In the genomic region with DNA sequence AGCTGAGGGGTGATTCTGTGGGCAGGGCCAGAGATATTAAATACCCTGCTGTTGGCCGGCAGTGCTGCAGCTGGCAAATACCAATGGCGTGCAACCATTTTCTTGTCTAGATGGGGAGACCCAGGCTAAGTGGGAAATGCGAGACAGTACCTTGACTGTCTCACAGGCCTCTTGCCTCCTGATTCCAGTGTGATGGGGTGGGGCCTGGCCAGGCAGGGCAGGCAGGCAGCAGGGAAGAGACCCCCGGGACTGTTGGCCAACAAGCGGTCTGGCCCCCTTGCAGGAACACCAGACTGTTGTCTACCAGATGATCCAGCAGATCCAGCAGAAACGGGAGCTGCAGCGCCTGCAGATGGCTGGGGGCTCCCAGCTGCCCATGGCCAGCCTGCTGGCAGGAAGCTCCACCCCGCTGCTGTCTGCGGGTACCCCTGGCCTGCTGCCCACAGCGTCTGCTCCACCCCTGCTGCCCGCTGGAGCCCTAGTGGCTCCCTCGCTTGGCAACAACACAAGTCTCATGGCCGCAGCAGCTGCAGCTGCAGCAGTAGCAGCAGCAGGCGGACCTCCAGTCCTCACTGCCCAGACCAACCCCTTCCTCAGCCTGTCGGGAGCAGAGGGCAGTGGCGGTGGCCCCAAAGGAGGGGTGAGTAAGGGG, we compare ENCODE assay signal across 1 cellular context.
TF ChIP-seq lines count a peak whose summit lies in the region.

No MANE protein-coding gene starts in this region.

TF ChIP-seq in HepG2, 621 proteins besides CTCF, POLR2A, EP300 and RAD21:
- no peak for TF ChIP-seq ZBTB39 (CRISPR knock-in tag; IDR thresholded peaks at IDR 0.05)
- TF ChIP-seq CBFB (CRISPR knock-in tag; IDR thresholded peaks at IDR 0.05), result no peak
- TF ChIP-seq, protein P1, sequence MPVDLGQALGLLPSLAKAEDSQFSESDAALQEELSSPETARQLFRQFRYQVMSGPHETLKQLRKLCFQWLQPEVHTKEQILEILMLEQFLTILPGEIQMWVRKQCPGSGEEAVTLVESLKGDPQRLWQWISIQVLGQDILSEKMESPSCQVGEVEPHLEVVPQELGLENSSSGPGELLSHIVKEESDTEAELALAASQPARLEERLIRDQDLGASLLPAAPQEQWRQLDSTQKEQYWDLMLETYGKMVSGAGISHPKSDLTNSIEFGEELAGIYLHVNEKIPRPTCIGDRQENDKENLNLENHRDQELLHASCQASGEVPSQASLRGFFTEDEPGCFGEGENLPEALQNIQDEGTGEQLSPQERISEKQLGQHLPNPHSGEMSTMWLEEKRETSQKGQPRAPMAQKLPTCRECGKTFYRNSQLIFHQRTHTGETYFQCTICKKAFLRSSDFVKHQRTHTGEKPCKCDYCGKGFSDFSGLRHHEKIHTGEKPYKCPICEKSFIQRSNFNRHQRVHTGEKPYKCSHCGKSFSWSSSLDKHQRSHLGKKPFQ (CRISPR knock-in tag; IDR thresholded peaks at IDR 0.05; ENCODE audit: insufficient replicate concordance), result no peak
- TF ChIP-seq KMT2A (CRISPR knock-in tag; IDR thresholded peaks at IDR 0.05), result no peak
- TF ChIP-seq, protein P2, sequence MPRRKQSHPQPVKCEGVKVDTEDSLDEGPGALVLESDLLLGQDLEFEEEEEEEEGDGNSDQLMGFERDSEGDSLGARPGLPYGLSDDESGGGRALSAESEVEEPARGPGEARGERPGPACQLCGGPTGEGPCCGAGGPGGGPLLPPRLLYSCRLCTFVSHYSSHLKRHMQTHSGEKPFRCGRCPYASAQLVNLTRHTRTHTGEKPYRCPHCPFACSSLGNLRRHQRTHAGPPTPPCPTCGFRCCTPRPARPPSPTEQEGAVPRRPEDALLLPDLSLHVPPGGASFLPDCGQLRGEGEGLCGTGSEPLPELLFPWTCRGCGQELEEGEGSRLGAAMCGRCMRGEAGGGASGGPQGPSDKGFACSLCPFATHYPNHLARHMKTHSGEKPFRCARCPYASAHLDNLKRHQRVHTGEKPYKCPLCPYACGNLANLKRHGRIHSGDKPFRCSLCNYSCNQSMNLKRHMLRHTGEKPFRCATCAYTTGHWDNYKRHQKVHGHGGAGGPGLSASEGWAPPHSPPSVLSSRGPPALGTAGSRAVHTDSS (CRISPR knock-in tag; conservative IDR thresholded peaks at IDR 0.05), result no peak
- peak; percentile 66 for TF ChIP-seq RBM22 (optimal IDR thresholded peaks at IDR 0.05; ENCODE audit: low read length)
- no peak for TF ChIP-seq ELK4 (CRISPR knock-in tag; IDR thresholded peaks at IDR 0.05; ENCODE audit: borderline replicate concordance)
- TF ChIP-seq RBFOX2 (IDR thresholded peaks at IDR 0.05; ENCODE audit: low read depth, low read length), result peak; percentile 61
- TF ChIP-seq AGO2 (optimal IDR thresholded peaks at IDR 0.05; ENCODE audit: low read depth, low read length), result peak; percentile 89
- no peak for TF ChIP-seq MEIS1 (CRISPR knock-in tag; IDR thresholded peaks at IDR 0.05; ENCODE audit: borderline replicate concordance)
- TF ChIP-seq PAF1 (CRISPR knock-in tag; IDR thresholded peaks at IDR 0.05), result no peak
- no peak for TF ChIP-seq HNRNPLL (IDR thresholded peaks at IDR 0.05; ENCODE audit: low read depth, low read length, poor library complexity, severe bottlenecking)
- TF ChIP-seq ZNF614 (CRISPR knock-in tag; IDR thresholded peaks at IDR 0.05; ENCODE audit: borderline replicate concordance), result no peak
- TF ChIP-seq ZNF205 (CRISPR knock-in tag; IDR thresholded peaks at IDR 0.05), result no peak
- TF ChIP-seq, protein P3, sequence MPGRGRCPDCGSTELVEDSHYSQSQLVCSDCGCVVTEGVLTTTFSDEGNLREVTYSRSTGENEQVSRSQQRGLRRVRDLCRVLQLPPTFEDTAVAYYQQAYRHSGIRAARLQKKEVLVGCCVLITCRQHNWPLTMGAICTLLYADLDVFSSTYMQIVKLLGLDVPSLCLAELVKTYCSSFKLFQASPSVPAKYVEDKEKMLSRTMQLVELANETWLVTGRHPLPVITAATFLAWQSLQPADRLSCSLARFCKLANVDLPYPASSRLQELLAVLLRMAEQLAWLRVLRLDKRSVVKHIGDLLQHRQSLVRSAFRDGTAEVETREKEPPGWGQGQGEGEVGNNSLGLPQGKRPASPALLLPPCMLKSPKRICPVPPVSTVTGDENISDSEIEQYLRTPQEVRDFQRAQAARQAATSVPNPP (CRISPR knock-in tag; IDR thresholded peaks at IDR 0.05), result no peak
- no peak for TF ChIP-seq SNAI1 (CRISPR knock-in tag; IDR thresholded peaks at IDR 0.05; ENCODE audit: borderline replicate concordance)
- TF ChIP-seq AGO1 (IDR thresholded peaks at IDR 0.05; ENCODE audit: low read depth, low read length, poor library complexity, severe bottlenecking), result peak; percentile 35
- TF ChIP-seq ISX (CRISPR knock-in tag; conservative IDR thresholded peaks at IDR 0.05), result no peak
- TF ChIP-seq ZNF234 (CRISPR knock-in tag; conservative IDR thresholded peaks at IDR 0.05), result no peak
- TF ChIP-seq ZMAT5 (CRISPR knock-in tag; IDR thresholded peaks at IDR 0.05; ENCODE audit: borderline replicate concordance, low read depth), result no peak
- TF ChIP-seq ELF4 (CRISPR knock-in tag; IDR thresholded peaks at IDR 0.05; ENCODE audit: borderline replicate concordance), result no peak
- TF ChIP-seq DPF2 (CRISPR knock-in tag; IDR thresholded peaks at IDR 0.05; ENCODE audit: borderline replicate concordance, low read depth), result no peak
